ENCODE assay signal across 9 cellular contexts in the genomic region with DNA sequence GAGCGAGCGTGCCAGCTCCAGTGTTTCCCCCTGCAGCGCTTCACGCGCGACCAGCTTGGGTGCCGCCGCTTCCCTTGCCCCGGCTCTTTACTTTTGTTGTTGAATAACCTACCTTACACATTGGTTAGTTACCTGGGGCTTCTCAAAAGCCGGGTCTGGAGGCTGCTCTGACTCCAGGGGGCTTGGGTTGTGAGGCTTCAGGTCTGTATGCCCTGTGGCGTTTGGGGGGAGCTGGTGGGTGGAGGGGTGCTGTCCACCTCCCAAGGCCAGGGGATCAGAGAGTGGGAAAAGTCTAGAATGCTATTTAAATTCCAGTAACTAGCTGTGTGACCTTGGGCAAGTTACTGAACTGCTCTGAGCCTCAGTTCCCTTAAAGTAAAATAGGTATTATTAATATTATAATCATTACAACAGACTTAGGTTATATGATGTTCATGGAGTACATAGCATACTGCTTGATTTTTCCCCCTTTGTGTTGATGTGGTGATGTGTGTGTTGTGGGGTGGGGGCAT. TPM values are rescaled to one million over a fixed set of nuclear protein-coding genes. Genes with fewer than 3 reads are reported as not detected.
A peak's percentile ranks its signal among the peaks of the same experiment; 100 is the strongest.
DNase-seq lines count a peak whose midpoint lies in the region; ATAC-seq and TF ChIP-seq lines count a peak whose summit lies in the region.
"Had no signal": no experiment of that assay in that cellular context is flagged by ENCODE, and none has a peak within 500 bp of the region (broad histone marks: within the 10 kb centered on the region; RNA-seq: fewer than 3 reads in every experiment).

No MANE protein-coding gene starts in this region.

- POLR2A ChIA-PET in AG04450 (lab: Yijun Ruan, JAX) = no interaction called here

- in situ Hi-C loops in mammary epithelial cell (cut with MboI; ENCODE audit: low sequenced_read_pairs in 2 of 2) = no loop called here

- peaks cover 10% of the 10 kb centered on the region for H3K4me1 ChIP-seq in mammary epithelial cell (ENCODE audit: insufficient read depth, low read length)

- H3K9me3 ChIP-seq in AG04450 (ENCODE audit: control insufficient read depth, insufficient read depth, low read length) (no peaks in the 10 kb centered on the region), mammary epithelial cell (replicated peaks; ENCODE audit: insufficient read depth, low read length) (no peaks in the 10 kb centered on the region)

- peak overlapping the region; percentile 90 for H3K4me2 ChIP-seq in mammary epithelial cell (ENCODE audit: insufficient read depth, low read depth, low read length)

- H3K27me3 ChIP-seq in AG04450 (ENCODE audit: control insufficient read depth, insufficient read depth, low read length) (peaks cover 26% of the 10 kb centered on the region), mammary epithelial cell (ENCODE audit: insufficient read depth, low read length) (no peaks in the 10 kb centered on the region)

- no peaks in the 10 kb centered on the region for H3K9me3 Mint-ChIP-seq in HFFc6
- peaks cover 0 to under 1% (median 0%) of the 10 kb centered on the region in 7 donors for H3K9me3 Mint-ChIP-seq in naive B cell

- H3K4me3 ChIP-seq in AG04450 (ENCODE audit: low read depth, low read length) (0 out of 2 replicates have a peak overlapping the region, but pooled peaks have one; percentile 25), mammary epithelial cell (replicated peaks in 1 of 3; ENCODE audit: insufficient read depth in 1 of 3, low read depth in 2 of 3, low read length in 3 of 3) (peak overlapping the region in 1 of 3 experiments; percentile 43), foreskin fibroblast (ENCODE audit: low read depth in 1 of 2, low read length in 2 of 2) (peak overlapping the region in 1 of 2 donors; percentile 41)

- ATAC-seq in naive B cell (ENCODE audit: low read depth in 2 of 2) = peak in 1 of 2 donors; percentile 13
- no peak for ATAC-seq in GM21723 (IDR thresholded peaks at IDR 0.05; ENCODE audit: unreplicated experiment)
- ATAC-seq in GM18870 (IDR thresholded peaks at IDR 0.05; ENCODE audit: unreplicated experiment) = no peak

- TF ChIP-seq CTCF in AG04450 (IDR thresholded peaks at IDR 0.05; ENCODE audit: low read depth, low read length) = no peak
- no peak for TF ChIP-seq CTCF in HFFc6 (IDR thresholded peaks at IDR 0.05)
- TF ChIP-seq CTCF in mammary epithelial cell (conservative IDR thresholded peaks at IDR 0.05 in 1 of 2, IDR thresholded peaks at IDR 0.05 in 1 of 2; ENCODE audit: extremely low read depth in 1 of 2, insufficient read depth in 1 of 2, low read depth in 1 of 2, low read length in 2 of 2) = no peak
- TF ChIP-seq CTCF in foreskin fibroblast (IDR thresholded peaks at IDR 0.05; ENCODE audit: low read depth, low read length) = no peak

- intact Hi-C loops in mammary epithelial cell (cut with micrococcal nuclease) = no loop called here

- peak overlapping the region; percentile 82 for H3K4me3 Mint-ChIP-seq in HFFc6
- H3K4me3 Mint-ChIP-seq in naive B cell = peak overlapping the region in 7 of 8 donors; percentile 53 to 91 (median 68)

- H3K9ac ChIP-seq in mammary epithelial cell (ENCODE audit: insufficient read depth, low read length) = no peak overlapping the region

- WGBS in mammary epithelial cell (ENCODE audit: low coverage, missing lambda C conversion rate) = 68% methylated on average over 7 of the region's 11 CpGs

- DNase-seq in AG04450 (ENCODE audit: low read depth, low spot score) (no peak), HFFc6 (no peak), mammary epithelial cell (no peak), naive B cell (no peak), foreskin fibroblast (no peak), SHP77 treated with DMSO at 0.1 percent for 48 hours (lab: John Stamatoyannopoulos, UW) (no peak)
- DNase-seq: activated CD4-positive, alpha-beta T cell treated with anti-CD3 and anti-CD28 coated beads, Interleukin-2, amount 50 U/mL, for 1 hour had no signal

- no TSS peak for BruUV-seq in mammary epithelial cell (replicated peaks; lab: Mats Ljungman, UMichigan)

- dilution Hi-C loops in mammary epithelial cell (cut with HindIII; ENCODE audit: low sequenced_read_pairs) = no loop called here

- H3K36me3 ChIP-seq in mammary epithelial cell (ENCODE audit: insufficient read depth, low read length) = no peaks in the 10 kb centered on the region

- H3K79me2 ChIP-seq in mammary epithelial cell (ENCODE audit: insufficient read depth, low read length) = no peaks in the 10 kb centered on the region

- peak overlapping the region; percentile 89 for H2AFZ ChIP-seq in mammary epithelial cell (ENCODE audit: low read depth, low read length)

- H3K27me3 Mint-ChIP-seq in HFFc6 (ENCODE audit: insufficient read depth) (peaks cover 5% of the 10 kb centered on the region), naive B cell (peaks cover 35 to 49% (median 42%) of the 10 kb centered on the region in 3 donors)

- H3K27ac Mint-ChIP-seq in HFFc6 = peak overlapping the region; percentile 76; the same call in 1 of the 2 replicates
- H3K27ac Mint-ChIP-seq in naive B cell = no peak overlapping the region

- CTCF ChIA-PET in AG04450 (lab: Charles Lee) = interaction anchor here (0.9 kb wide), 1 partner anchor 522 kb away, joined by 6 read pairs; no protein-coding TSS in a partner anchor
- CTCF ChIA-PET in mammary epithelial cell (lab: Charles Lee; ENCODE audit: low non-redundant PET) = no interaction called here

- H3K27ac ChIP-seq in AG04450 (ENCODE audit: low read depth, low read length) (no peak overlapping the region), mammary epithelial cell (ENCODE audit: insufficient read depth, low read depth, low read length) (no peak overlapping the region)

- H3K36me3 Mint-ChIP-seq in HFFc6 (ENCODE audit: low read depth) (no peaks in the 10 kb centered on the region; the same call in 1 of the 2 replicates), naive B cell (no peaks in the 10 kb centered on the region)

- H3K4me1 Mint-ChIP-seq in HFFc6 (ENCODE audit: low read depth) (peaks cover 45% of the 10 kb centered on the region), naive B cell (peaks cover 0 to 25% (median 4%) of the 10 kb centered on the region in 3 donors)

- no peaks in the 10 kb centered on the region for H4K20me1 ChIP-seq in mammary epithelial cell (ENCODE audit: insufficient read depth, low read length)

RNA-seq across cellular contexts. Expression of a gene that starts 0.8 kb away (rescaled TPM):
- polyA plus RNA-seq in AG04450 (2011; rRNA removed) = 0.21 and 0.26 TPM in 2 replicates
- polyA minus RNA-seq in AG04450 (2011; rRNA and poly(A)+ RNA removed) = 0.22 TPM in 1 of 2 replicates, not detected in the other
- total RNA-seq in HFFc6 (2021; fragmentation: NEBNext Ultra II Directional; extraction: Animal tissue kit (Norgen Biotek cat#: 25700)) = 10 to 100 TPM; 18.3 to 91.5 (median 23.2) TPM
- total RNA-seq in mammary epithelial cell = 1 to 10 TPM in 1 of 2 donors, under 1 TPM in 1; 0.33 to 3.0 TPM
- polyA plus RNA-seq in mammary epithelial cell = 0.29 TPM
- not detected for polyA minus RNA-seq in mammary epithelial cell
- 1 to 10 TPM in 4 of 6 donors, under 1 TPM in 1, not detected in 1; 0.78 to 6.7 (median 4.2) TPM for polyA plus RNA-seq in naive B cell (ENCODE audit: low read depth in 6 of 6)
